3 cellular contexts compared by ENCODE assay signal in genomic region chrX:11328134-11328533, GRCh38.
TF ChIP-seq lines count a peak whose summit lies in the region.

No MANE protein-coding gene starts in this region.

TF ChIP-seq in liver, 16 proteins besides CTCF, POLR2A, EP300 and RAD21:
- peak in 1 of 2 donors; percentile 7 for TF ChIP-seq HNF4A (conservative IDR thresholded peaks at IDR 0.05)
- no peak for TF ChIP-seq FOXA1 (IDR thresholded peaks at IDR 0.05)

TF ChIP-seq in HepG2, 621 proteins besides CTCF, POLR2A, EP300 and RAD21:
- TF ChIP-seq SP1 (IDR thresholded peaks at IDR 0.05) (no peak), SP1 (CRISPR knock-in tag; IDR thresholded peaks at IDR 0.05) (no peak), JUNB (CRISPR knock-in tag; IDR thresholded peaks at IDR 0.05; ENCODE audit: borderline replicate concordance) (no peak), TEF (CRISPR knock-in tag; IDR thresholded peaks at IDR 0.05) (no peak), ZNF263 (CRISPR knock-in tag; IDR thresholded peaks at IDR 0.05) (no peak), ZNF451 (CRISPR knock-in tag; IDR thresholded peaks at IDR 0.05) (no peak), ZUFSP (CRISPR knock-in tag; IDR thresholded peaks at IDR 0.05; ENCODE audit: borderline replicate concordance) (no peak), NR2C2 (CRISPR knock-in tag; IDR thresholded peaks at IDR 0.05; ENCODE audit: borderline replicate concordance) (no peak), PHF20 (CRISPR knock-in tag; IDR thresholded peaks at IDR 0.05) (no peak), SP4 (CRISPR knock-in tag; IDR thresholded peaks at IDR 0.05) (no peak), ZNF644 (CRISPR knock-in tag; IDR thresholded peaks at IDR 0.05; ENCODE audit: low read depth) (no peak)
- TF ChIP-seq, protein P1, sequence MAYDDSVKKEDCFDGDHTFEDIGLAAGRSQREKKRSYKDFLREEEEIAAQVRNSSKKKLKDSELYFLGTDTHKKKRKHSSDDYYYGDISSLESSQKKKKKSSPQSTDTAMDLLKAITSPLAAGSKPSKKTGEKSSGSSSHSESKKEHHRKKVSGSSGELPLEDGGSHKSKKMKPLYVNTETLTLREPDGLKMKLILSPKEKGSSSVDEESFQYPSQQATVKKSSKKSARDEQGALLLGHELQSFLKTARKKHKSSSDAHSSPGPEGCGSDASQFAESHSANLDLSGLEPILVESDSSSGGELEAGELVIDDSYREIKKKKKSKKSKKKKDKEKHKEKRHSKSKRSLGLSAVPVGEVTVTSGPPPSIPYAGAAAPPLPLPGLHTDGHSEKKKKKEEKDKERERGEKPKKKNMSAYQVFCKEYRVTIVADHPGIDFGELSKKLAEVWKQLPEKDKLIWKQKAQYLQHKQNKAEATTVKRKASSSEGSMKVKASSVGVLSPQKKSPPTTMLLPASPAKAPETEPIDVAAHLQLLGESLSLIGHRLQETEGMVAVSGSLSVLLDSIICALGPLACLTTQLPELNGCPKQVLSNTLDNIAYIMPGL (CRISPR knock-in tag; IDR thresholded peaks at IDR 0.05; ENCODE audit: borderline replicate concordance in 1 of 2, low read depth in 1 of 2) = no peak
- TF ChIP-seq, protein P2, sequence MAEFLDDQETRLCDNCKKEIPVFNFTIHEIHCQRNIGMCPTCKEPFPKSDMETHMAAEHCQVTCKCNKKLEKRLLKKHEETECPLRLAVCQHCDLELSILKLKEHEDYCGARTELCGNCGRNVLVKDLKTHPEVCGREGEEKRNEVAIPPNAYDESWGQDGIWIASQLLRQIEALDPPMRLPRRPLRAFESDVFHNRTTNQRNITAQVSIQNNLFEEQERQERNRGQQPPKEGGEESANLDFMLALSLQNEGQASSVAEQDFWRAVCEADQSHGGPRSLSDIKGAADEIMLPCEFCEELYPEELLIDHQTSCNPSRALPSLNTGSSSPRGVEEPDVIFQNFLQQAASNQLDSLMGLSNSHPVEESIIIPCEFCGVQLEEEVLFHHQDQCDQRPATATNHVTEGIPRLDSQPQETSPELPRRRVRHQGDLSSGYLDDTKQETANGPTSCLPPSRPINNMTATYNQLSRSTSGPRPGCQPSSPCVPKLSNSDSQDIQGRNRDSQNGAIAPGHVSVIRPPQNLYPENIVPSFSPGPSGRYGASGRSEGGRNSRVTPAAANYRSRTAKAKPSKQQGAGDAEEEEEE (CRISPR knock-in tag; IDR thresholded peaks at IDR 0.05; ENCODE audit: borderline replicate concordance) = no peak
- TF ChIP-seq, protein P3, sequence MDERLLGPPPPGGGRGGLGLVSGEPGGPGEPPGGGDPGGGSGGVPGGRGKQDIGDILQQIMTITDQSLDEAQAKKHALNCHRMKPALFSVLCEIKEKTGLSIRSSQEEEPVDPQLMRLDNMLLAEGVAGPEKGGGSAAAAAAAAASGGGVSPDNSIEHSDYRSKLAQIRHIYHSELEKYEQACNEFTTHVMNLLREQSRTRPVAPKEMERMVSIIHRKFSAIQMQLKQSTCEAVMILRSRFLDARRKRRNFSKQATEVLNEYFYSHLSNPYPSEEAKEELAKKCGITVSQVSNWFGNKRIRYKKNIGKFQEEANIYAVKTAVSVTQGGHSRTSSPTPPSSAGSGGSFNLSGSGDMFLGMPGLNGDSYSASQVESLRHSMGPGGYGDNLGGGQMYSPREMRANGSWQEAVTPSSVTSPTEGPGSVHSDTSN (CRISPR knock-in tag; IDR thresholded peaks at IDR 0.05) = no peak
- TF ChIP-seq, protein P4, sequence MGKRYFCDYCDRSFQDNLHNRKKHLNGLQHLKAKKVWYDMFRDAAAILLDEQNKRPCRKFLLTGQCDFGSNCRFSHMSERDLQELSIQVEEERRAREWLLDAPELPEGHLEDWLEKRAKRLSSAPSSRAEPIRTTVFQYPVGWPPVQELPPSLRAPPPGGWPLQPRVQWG (CRISPR knock-in tag; IDR thresholded peaks at IDR 0.05; ENCODE audit: borderline replicate concordance, low read depth) = no peak

TF ChIP-seq in K562, 482 proteins besides CTCF, POLR2A, EP300 and RAD21:
- TF ChIP-seq, protein P5, sequence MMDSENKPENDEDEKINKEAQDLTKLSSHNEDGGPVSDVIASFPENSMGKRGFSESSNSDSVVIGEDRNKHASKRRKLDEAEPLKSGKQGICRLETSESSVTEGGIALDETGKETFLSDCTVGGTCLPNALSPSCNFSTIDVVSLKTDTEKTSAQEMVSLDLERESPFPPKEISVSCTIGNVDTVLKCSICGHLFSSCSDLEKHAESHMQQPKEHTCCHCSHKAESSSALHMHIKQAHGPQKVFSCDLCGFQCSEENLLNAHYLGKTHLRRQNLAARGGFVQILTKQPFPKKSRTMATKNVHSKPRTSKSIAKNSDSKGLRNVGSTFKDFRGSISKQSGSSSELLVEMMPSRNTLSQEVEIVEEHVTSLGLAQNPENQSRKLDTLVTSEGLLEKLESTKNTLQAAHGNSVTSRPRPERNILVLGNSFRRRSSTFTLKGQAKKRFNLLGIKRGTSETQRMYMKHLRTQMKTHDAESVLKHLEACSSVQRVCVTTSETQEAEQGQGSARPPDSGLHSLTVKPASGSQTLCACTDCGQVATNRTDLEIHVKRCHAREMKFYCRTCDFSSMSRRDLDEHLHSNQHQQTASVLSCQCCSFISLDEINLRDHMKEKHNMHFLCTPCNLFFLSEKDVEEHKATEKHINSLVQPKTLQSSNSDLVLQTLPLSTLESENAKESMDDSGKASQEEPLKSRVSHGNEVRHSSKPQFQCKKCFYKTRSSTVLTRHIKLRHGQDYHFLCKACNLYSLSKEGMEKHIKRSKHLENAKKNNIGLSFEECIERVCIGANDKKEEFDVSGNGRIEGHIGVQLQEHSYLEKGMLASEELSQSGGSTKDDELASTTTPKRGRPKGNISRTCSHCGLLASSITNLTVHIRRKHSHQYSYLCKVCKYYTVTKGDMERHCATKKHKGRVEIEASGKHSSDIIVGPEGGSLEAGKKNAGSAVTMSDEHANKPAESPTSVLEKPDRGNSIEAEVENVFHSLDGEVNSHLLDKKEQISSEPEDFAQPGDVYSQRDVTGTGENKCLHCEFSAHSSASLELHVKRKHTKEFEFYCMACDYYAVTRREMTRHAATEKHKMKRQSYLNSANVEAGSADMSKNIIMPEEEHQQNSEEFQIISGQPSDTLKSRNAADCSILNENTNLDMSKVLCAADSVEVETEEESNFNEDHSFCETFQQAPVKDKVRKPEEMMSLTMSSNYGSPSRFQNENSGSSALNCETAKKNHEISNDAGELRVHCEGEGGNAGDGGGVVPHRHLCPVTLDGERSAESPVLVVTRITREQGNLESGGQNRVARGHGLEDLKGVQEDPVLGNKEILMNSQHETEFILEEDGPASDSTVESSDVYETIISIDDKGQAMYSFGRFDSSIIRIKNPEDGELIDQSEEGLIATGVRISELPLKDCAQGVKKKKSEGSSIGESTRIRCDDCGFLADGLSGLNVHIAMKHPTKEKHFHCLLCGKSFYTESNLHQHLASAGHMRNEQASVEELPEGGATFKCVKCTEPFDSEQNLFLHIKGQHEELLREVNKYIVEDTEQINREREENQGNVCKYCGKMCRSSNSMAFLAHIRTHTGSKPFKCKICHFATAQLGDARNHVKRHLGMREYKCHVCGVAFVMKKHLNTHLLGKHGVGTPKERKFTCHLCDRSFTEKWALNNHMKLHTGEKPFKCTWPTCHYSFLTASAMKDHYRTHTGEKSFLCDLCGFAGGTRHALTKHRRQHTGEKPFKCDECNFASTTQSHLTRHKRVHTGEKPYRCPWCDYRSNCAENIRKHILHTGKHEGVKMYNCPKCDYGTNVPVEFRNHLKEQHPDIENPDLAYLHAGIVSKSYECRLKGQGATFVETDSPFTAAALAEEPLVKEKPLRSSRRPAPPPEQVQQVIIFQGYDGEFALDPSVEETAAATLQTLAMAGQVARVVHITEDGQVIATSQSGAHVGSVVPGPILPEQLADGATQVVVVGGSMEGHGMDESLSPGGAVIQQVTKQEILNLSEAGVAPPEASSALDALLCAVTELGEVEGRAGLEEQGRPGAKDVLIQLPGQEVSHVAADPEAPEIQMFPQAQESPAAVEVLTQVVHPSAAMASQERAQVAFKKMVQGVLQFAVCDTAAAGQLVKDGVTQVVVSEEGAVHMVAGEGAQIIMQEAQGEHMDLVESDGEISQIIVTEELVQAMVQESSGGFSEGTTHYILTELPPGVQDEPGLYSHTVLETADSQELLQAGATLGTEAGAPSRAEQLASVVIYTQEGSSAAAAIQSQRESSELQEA (IDR thresholded peaks at IDR 0.05; ENCODE audit: low read depth) = no peak
- 0 out of 2 replicates have a peak, but pooled peaks have one; percentile 7 for TF ChIP-seq DEAF1 (CRISPR knock-in tag; IDR thresholded peaks at IDR 0.05)
- TF ChIP-seq TEAD2 (tag; IDR thresholded peaks at IDR 0.05) = no peak
